Comparison of ENCODE assay signal across 20 cellular contexts in genomic region chr10:127013696-127014095, GRCh38.
DNase-seq lines count a peak whose midpoint lies in the region; ATAC-seq, FAIRE-seq and TF ChIP-seq lines count a peak whose summit lies in the region.
"Had no signal": no experiment of that assay in that cellular context is flagged by ENCODE, and none has a peak within 500 bp of the region (broad histone marks: within the 10 kb centered on the region; RNA-seq: fewer than 3 reads in every experiment).

No MANE protein-coding gene starts in this region.

- H3K36me3 Mint-ChIP-seq in endothelial cell (ENCODE audit: low read depth, unreplicated experiment) = peaks cover 16% of the 10 kb centered on the region
- H3K36me3 Mint-ChIP-seq: CD8-positive, alpha-beta T cell had no signal

- TF ChIP-seq POLR2A in thyroid gland (IDR thresholded peaks at IDR 0.05) (no peak), GM12891 (IDR thresholded peaks at IDR 0.05; ENCODE audit: low read depth, low read length) (no peak)

- H3K27me3 ChIP-seq in Panc1 (ENCODE audit: control insufficient read depth, insufficient read depth, low read length) (no peaks in the 10 kb centered on the region), mesendoderm (ENCODE audit: insufficient read depth, low read length, poor library complexity) (no peaks in the 10 kb centered on the region), thyroid gland (no peaks in the 10 kb centered on the region)
- H3K27me3 ChIP-seq: neural progenitor cell had no signal

- peaks cover 2% of the 10 kb centered on the region for H3K79me1 ChIP-seq in mesendoderm (ENCODE audit: low read length)

- H4K8ac ChIP-seq in mesendoderm (ENCODE audit: low read depth, low read length) = no peak overlapping the region

- WGBS in mesendoderm (ENCODE audit: extremely low coverage, insufficient coverage, low lambda C conversion rate) = no CpG with 5 or more reads among the region's 8 CpGs
- 84 to 95% methylated on average over 8 of the region's 8 CpGs for WGBS in thyroid gland, 2 donors

- peak; percentile 49 for ATAC-seq in Panc1
- ATAC-seq: activated naive CD8-positive, alpha-beta T cell treated with anti-CD3 and anti-CD28 coated beads, Interleukin-2, amount 50 U/mL, for 24 hours; CD8-positive, alpha-beta T cell had no signal

- no peak overlapping the region for H3K4me3 ChIP-seq in Panc1 (ENCODE audit: low read depth in 2 of 2, low read length in 2 of 2)
- H3K4me3 ChIP-seq in mesendoderm (ENCODE audit: low read length) = no peak overlapping the region
- no peak overlapping the region for H3K4me3 ChIP-seq in thyroid gland (replicated peaks in 1 of 3)
- H3K4me3 ChIP-seq: neural progenitor cell had no signal

- no peak overlapping the region for H3K23ac ChIP-seq in mesendoderm (ENCODE audit: low read length)

- H3K9ac ChIP-seq in mesendoderm (ENCODE audit: low read length) = no peak overlapping the region
- H3K9ac ChIP-seq: neural progenitor cell had no signal

- no peak overlapping the region for H2BK15ac ChIP-seq in mesendoderm (replicated peaks; ENCODE audit: low read depth)

- H3K9me3 ChIP-seq in Panc1 (ENCODE audit: control insufficient read depth, insufficient read depth, low read depth, low read length) (no peaks in the 10 kb centered on the region), thyroid gland (no peaks in the 10 kb centered on the region)

- H3K56ac ChIP-seq in mesendoderm (ENCODE audit: low read length) = no peak overlapping the region

- intact Hi-C loops in Panc1 (cut with micrococcal nuclease; ENCODE audit: unreplicated experiment) = no loop called here
- intact Hi-C loops in thyroid gland (cut with DNase I) = no loop called here

- no peak for FAIRE-seq in GM12891 (lab: Jason Lieb, UNC)

- DNase-seq in Panc1 (ENCODE audit: low read depth, low spot score) (no peak), epithelial cell of prostate (ENCODE audit: low read depth, low spot score) (no peak), mesendoderm (peak; percentile 40), thyroid gland (peak; percentile 21 to 35), endothelial cell (ENCODE audit: low spot score) (no peak), SW 1271 (lab: John Stamatoyannopoulos, UW) (no peak), GM12891 (ENCODE audit: insufficient read length, low spot score) (no peak)
- DNase-seq: activated CD4-positive, alpha-beta T cell treated with anti-CD3 and anti-CD28 coated beads, Interleukin-2, amount 50 U/mL, for 1 hour; activated CD8-positive, alpha-beta memory T cell treated with anti-CD3 and anti-CD28 coated beads, Interleukin-2, amount 50 U/mL, for 4 hours; activated effector memory CD4-positive, alpha-beta T cell treated with Interleukin-2 at 50 U/mL for 16 hours; activated naive CD8-positive, alpha-beta T cell treated with anti-CD3 and anti-CD28 coated beads, Interleukin-2, amount 50 U/mL, for 24 hours; CD8-positive, alpha-beta T cell; DMS79 treated with DMSO at 0.1 percent for 48 hours; GOT3; Karpas-422; NCI-H1092 treated with DMSO at 0.1 percent for 48 hours; NCI-H510A treated with DMSO at 0.1 percent for 48 hours; stimulated activated CD8-positive, alpha-beta memory T cell treated with anti-CD3 and anti-CD28 coated beads, Interleukin-4, amount 100 ng/mL, for 48 hours; substantia nigra had no signal

- H3K4me1 ChIP-seq in Panc1 (ENCODE audit: control insufficient read depth, insufficient read depth, low read length) (peaks cover 21% of the 10 kb centered on the region), mesendoderm (ENCODE audit: control insufficient read depth, low read depth, low read length) (peaks cover 2% of the 10 kb centered on the region), thyroid gland (peaks cover 15 to 20% of the 10 kb centered on the region in 2 donors)

- no TSS peak for BruUV-seq in Panc1 (replicated peaks; lab: Mats Ljungman, UMichigan)

- H3K4me2 ChIP-seq in mesendoderm (ENCODE audit: low read length) = no peak overlapping the region
- H3K4me2 ChIP-seq: neural progenitor cell had no signal

- H3K4ac ChIP-seq in mesendoderm (ENCODE audit: low read depth, low read length) = no peak overlapping the region

- no peak overlapping the region for H3K4me3 Mint-ChIP-seq in endothelial cell (ENCODE audit: unreplicated experiment)
- H3K4me3 Mint-ChIP-seq: activated naive CD8-positive, alpha-beta T cell treated with anti-CD3 and anti-CD28 coated beads, Interleukin-2, amount 50 U/mL, for 24 hours; CD8-positive, alpha-beta T cell; neural progenitor cell had no signal

- H2BK5ac ChIP-seq in mesendoderm (ENCODE audit: low read length) = no peak overlapping the region

- H3K18ac ChIP-seq in mesendoderm (ENCODE audit: low read length) = no peak overlapping the region

- no peak overlapping the region for H2BK120ac ChIP-seq in mesendoderm (ENCODE audit: low read depth, low read length)

- H3K36me3 ChIP-seq in Panc1 (ENCODE audit: control insufficient read depth, insufficient read depth, low read length) (no peaks in the 10 kb centered on the region), mesendoderm (ENCODE audit: control insufficient read depth, insufficient read depth, low read length) (no peaks in the 10 kb centered on the region), thyroid gland (no peaks in the 10 kb centered on the region)
- H3K36me3 ChIP-seq: neural progenitor cell had no signal

- POLR2A ChIA-PET in Panc1 (lab: Charles Lee) = no interaction called here

- H3K9me3 Mint-ChIP-seq in endothelial cell (ENCODE audit: unreplicated experiment) = no peaks in the 10 kb centered on the region
- H3K9me3 Mint-ChIP-seq: activated naive CD8-positive, alpha-beta T cell treated with anti-CD3 and anti-CD28 coated beads, Interleukin-2, amount 50 U/mL, for 24 hours; CD8-positive, alpha-beta T cell; neural progenitor cell had no signal

- CTCF ChIA-PET in Panc1 (lab: Charles Lee) = no interaction called here

- no peak overlapping the region for H4K5ac ChIP-seq in mesendoderm (ENCODE audit: low read length)

- H3K27ac Mint-ChIP-seq in endothelial cell (ENCODE audit: unreplicated experiment) = no peak overlapping the region
- H3K27ac Mint-ChIP-seq: activated naive CD8-positive, alpha-beta T cell treated with anti-CD3 and anti-CD28 coated beads, Interleukin-2, amount 50 U/mL, for 24 hours; CD8-positive, alpha-beta T cell; neural progenitor cell had no signal

- no peaks in the 10 kb centered on the region for H3K79me2 ChIP-seq in mesendoderm (ENCODE audit: control insufficient read depth, insufficient read depth, low read length)

- in situ Hi-C loops in Panc1 (cut with HindIII; ENCODE audit: low pct_unique_long_range_greater_than_20kb, low sequenced_read_pairs) = no loop called here

- no peak for TF ChIP-seq CTCF in Panc1 (IDR thresholded peaks at IDR 0.05)
- TF ChIP-seq CTCF in thyroid gland (IDR thresholded peaks at IDR 0.05) = no peak
- no peak for TF ChIP-seq CTCF in endothelial cell (IDR thresholded peaks at IDR 0.05; ENCODE audit: unreplicated experiment)

- no peak overlapping the region for H2AK5ac ChIP-seq in mesendoderm (ENCODE audit: low read length)

- peaks cover 6% of the 10 kb centered on the region for H3K4me1 Mint-ChIP-seq in endothelial cell (ENCODE audit: unreplicated experiment)
- H3K4me1 Mint-ChIP-seq: activated naive CD8-positive, alpha-beta T cell treated with anti-CD3 and anti-CD28 coated beads, Interleukin-2, amount 50 U/mL, for 24 hours had no signal

- H3K27ac ChIP-seq in Panc1 (ENCODE audit: low read length) (peak overlapping the region; percentile 67), epithelial cell of prostate (peak overlapping the region; percentile 37), mesendoderm (ENCODE audit: low read depth, low read length) (no peak overlapping the region), thyroid gland (peak overlapping the region; percentile 69 to 91 (median 87))
- H3K27ac ChIP-seq: neural progenitor cell had no signal

- H3K27me3 Mint-ChIP-seq in endothelial cell (ENCODE audit: unreplicated experiment) = peaks cover 1% of the 10 kb centered on the region
- H3K27me3 Mint-ChIP-seq: activated naive CD8-positive, alpha-beta T cell treated with anti-CD3 and anti-CD28 coated beads, Interleukin-2, amount 50 U/mL, for 24 hours had no signal

TF ChIP-seq in GM12891, 5 proteins besides CTCF, POLR2A, EP300 and RAD21:
- TF ChIP-seq POU2F2 (IDR thresholded peaks at IDR 0.05; ENCODE audit: low read depth, low read length) (no peak), PAX5 (IDR thresholded peaks at IDR 0.05; ENCODE audit: insufficient read depth, low read length, severe bottlenecking) (no peak), TAF1 (IDR thresholded peaks at IDR 0.05; ENCODE audit: low read depth, low read length) (no peak), SPI1 (IDR thresholded peaks at IDR 0.05; ENCODE audit: low read depth, low read length) (no peak), POLR2AphosphoS5 (IDR thresholded peaks at IDR 0.05; ENCODE audit: low read depth, low read length) (no peak)

Comparison
In these comparisons a context has a peak if more than half of its experiments do, and no peak if none do; other contexts are left out.
1. DNase-seq: peak in mesendoderm (single experiment) and thyroid gland (2 of 2); none in Panc1 (single experiment), epithelial cell of prostate (single experiment), endothelial cell (single experiment), SW 1271 (0 of 2) and GM12891 (single experiment).